ENCODE assay signal across 9 cellular contexts in the genomic region with DNA sequence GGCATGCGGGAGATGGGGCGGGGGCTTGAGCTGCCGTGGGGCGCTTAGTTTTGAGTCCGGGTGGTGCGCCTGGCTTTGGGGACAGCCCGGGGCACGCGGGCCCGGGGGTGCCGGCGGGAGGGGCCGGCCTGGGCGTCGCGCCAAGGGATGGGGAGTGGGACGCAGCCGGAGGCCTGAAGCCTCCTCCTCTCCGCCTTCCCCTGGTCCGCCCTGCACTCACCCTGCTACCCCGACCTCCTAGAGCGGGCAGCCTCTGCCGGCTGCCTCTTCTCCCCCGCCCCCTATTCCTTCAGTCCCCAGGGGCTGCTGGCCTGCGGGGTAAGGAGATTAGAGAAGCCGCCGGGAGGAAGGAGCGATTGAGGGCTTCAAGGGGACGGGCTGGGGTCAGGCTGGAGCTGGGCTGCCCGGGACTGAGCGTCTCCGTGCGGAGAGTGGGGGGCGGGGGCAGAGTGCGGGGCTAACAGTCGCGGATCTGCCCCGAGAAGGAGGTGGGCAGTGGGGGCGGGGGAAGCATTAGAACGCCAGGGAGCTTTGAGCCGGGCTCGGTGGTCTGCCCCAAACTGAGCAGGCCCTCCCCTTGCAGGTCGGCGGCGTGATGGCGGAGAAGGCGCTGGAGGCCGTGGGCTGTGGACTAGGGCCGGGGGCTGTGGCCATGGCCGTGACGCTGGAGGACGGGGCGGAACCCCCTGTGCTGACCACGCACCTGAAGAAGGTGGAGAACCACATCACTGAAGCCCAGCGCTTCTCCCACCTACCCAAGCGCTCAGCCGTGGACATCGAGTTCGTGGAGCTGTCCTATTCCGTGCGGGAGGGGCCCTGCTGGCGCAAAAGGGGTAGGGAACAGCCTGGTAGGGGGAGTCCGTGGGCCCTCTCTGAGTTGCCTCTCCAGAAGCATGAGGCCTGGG. TPM values are rescaled to one million over a fixed set of nuclear protein-coding genes. Genes with fewer than 3 reads are reported as not detected.
A peak's percentile ranks its signal among the peaks of the same experiment; 100 is the strongest.
DNase-seq lines count a peak whose midpoint lies in the region; ATAC-seq and TF ChIP-seq lines count a peak whose summit lies in the region.
"Had no signal": no experiment of that assay in that cellular context is flagged by ENCODE, and none has a peak within 500 bp of the region (broad histone marks: within the 10 kb centered on the region; RNA-seq: fewer than 3 reads in every experiment).

No MANE protein-coding gene starts in this region.

- TF ChIP-seq CTCF in BE2C (IDR thresholded peaks at IDR 0.05; ENCODE audit: low read depth, low read length) (no peak), LNCaP clone FGC (IDR thresholded peaks at IDR 0.05; ENCODE audit: control insufficient read depth, extremely low read depth, insufficient read depth) (no peak), colonic mucosa (IDR thresholded peaks at IDR 0.05) (no peak)

- H3K27ac ChIP-seq in colonic mucosa (no peak overlapping the region), muscle layer of colon (ENCODE audit: low read depth, low read length) (no peak overlapping the region)

- H3K4me3 ChIP-seq in BE2C (ENCODE audit: low read depth, low read length) (peak overlapping the region; percentile 58), LNCaP clone FGC (ENCODE audit: low read depth, low read length) (peak overlapping the region; percentile 56), colonic mucosa (peak overlapping the region; percentile 53), muscle layer of colon (ENCODE audit: low read depth in 1 of 2, low read length in 2 of 2) (peak overlapping the region; percentile 58 to 59)

- H3K27me3 ChIP-seq in BE2C (peaks cover 4% of the 10 kb centered on the region; the same call in 1 of the 2 replicates), colonic mucosa (peaks cover 26% of the 10 kb centered on the region), muscle layer of colon (ENCODE audit: control insufficient read depth in 1 of 2, insufficient read depth in 2 of 2, low read length in 2 of 2) (peaks cover 0 to 33% of the 10 kb centered on the region in 2 donors)

- H3K36me3 ChIP-seq in BE2C (no peaks in the 10 kb centered on the region), colonic mucosa (no peaks in the 10 kb centered on the region), muscle layer of colon (ENCODE audit: insufficient read depth, low read length) (no peaks in the 10 kb centered on the region)

- no peak overlapping the region for H3K9ac ChIP-seq in colonic mucosa (ENCODE audit: low read depth in 2 of 2, low read length in 2 of 2)
- no peak overlapping the region for H3K9ac ChIP-seq in muscle layer of colon (ENCODE audit: low read length)

- DNase-seq in BE2C (peak; percentile 55), LNCaP clone FGC (ENCODE audit: low read depth) (no peak), colonic mucosa (no peak), hippocampal formation (lab: John Stamatoyannopoulos, UW) (no peak), GM19238 (ENCODE audit: insufficient read length, low spot score) (no peak), DMS153 treated with DMSO at 0.1 percent for 48 hours (lab: John Stamatoyannopoulos, UW; ENCODE audit: unreplicated experiment) (no peak)

- intact Hi-C loops in colonic mucosa (cut with DNase I), result no loop called here

- H3K4me1 ChIP-seq in BE2C, result no peaks in the 10 kb centered on the region
- no peaks in the 10 kb centered on the region for H3K4me1 ChIP-seq in colonic mucosa
- peaks cover 4% of the 10 kb centered on the region for H3K4me1 ChIP-seq in muscle layer of colon (ENCODE audit: insufficient read depth, low read length)

- no peak for ATAC-seq in GM19395 (IDR thresholded peaks at IDR 0.05; ENCODE audit: unreplicated experiment)

- H3K9me3 ChIP-seq in BE2C, result no peaks in the 10 kb centered on the region
- H3K9me3 ChIP-seq in colonic mucosa, result no peaks in the 10 kb centered on the region
- no peaks in the 10 kb centered on the region for H3K9me3 ChIP-seq in muscle layer of colon (ENCODE audit: low read length)

RNA-seq across cellular contexts. Expression of gene ABCG4, which starts 0.8 kb away (rescaled TPM):
- 1.5 TPM for polyA plus RNA-seq in BE2C (2012; ENCODE audit: insufficient read depth, insufficient read length, low read depth)
- total RNA-seq in colonic mucosa, result under 1 TPM; 0.05 to 0.22 TPM

RNA-seq across cellular contexts. Expression of gene NLRX1, which starts 18.9 kb away (rescaled TPM):
- 6.8 TPM for polyA plus RNA-seq in BE2C (2012; ENCODE audit: insufficient read depth, insufficient read length, low read depth)
- total RNA-seq in colonic mucosa, result 10 to 100 TPM; 16.5 to 17.1 TPM

RNA-seq across cellular contexts. Expression of gene HINFP, which starts 28.2 kb away (rescaled TPM):
- 84.1 TPM for polyA plus RNA-seq in BE2C (2012; ENCODE audit: insufficient read depth, insufficient read length, low read depth)
- total RNA-seq in colonic mucosa, result 10 to 100 TPM; 31.9 to 33.3 TPM

RNA-seq across cellular contexts. Expression of gene NHERF4, which starts 35.7 kb away (rescaled TPM):
- not detected for polyA plus RNA-seq in BE2C (2012; ENCODE audit: insufficient read depth, insufficient read length, low read depth)
- total RNA-seq in colonic mucosa, result 10 to 100 TPM; 52.3 to 72.7 TPM
- total RNA-seq: frontal cortex had no signal

RNA-seq across cellular contexts. Expression of gene C2CD2L, which starts 42.5 kb away (rescaled TPM):
- 123 TPM for polyA plus RNA-seq in BE2C (2012; ENCODE audit: insufficient read depth, insufficient read length, low read depth)
- 10 to 100 TPM; 20.6 to 27.9 TPM for total RNA-seq in colonic mucosa
